In genomic region chr17:49471769-49472168, GRCh38 we compare ENCODE assay signal across 1 cellular context.
TF ChIP-seq lines count a peak whose summit lies in the region.

No MANE protein-coding gene starts in this region.

TF ChIP-seq in GM23338, 12 proteins besides CTCF, POLR2A, EP300 and RAD21:
- TF ChIP-seq REST (IDR thresholded peaks at IDR 0.05; ENCODE audit: unreplicated experiment): no peak
- TF ChIP-seq POLR2AphosphoS5 (IDR thresholded peaks at IDR 0.05; ENCODE audit: low read depth): no peak
